ENCODE assay signal across 8 cellular contexts in genomic region chr15:42137461-42138261, GRCh38. TPM values are rescaled to one million over a fixed set of nuclear protein-coding genes. Genes with fewer than 3 reads are reported as not detected.
A peak's percentile ranks its signal among the peaks of the same experiment; 100 is the strongest.
DNase-seq lines count a peak whose midpoint lies in the region; ATAC-seq, FAIRE-seq and TF ChIP-seq lines count a peak whose summit lies in the region.
"Had no signal": no experiment of that assay in that cellular context is flagged by ENCODE, and none has a peak within 500 bp of the region (broad histone marks: within the 10 kb centered on the region; RNA-seq: fewer than 3 reads in every experiment).

No MANE protein-coding gene starts in this region.

- H3K4me1 ChIP-seq in HCT116 (ENCODE audit: control insufficient read depth in 1 of 2, insufficient read depth in 2 of 2, low read length in 2 of 2) = peaks cover 5 to 8% of the 10 kb centered on the region in 2 experiments; a peak in 3 of 4 replicates

- CTCF ChIA-PET in HCT116 (lab: Charles Lee) = interaction anchor here (0.8 to 5.9 kb wide), 17 partner anchors 9 to 364 kb away, joined by 3 to 47 read pairs (median 4); partner anchors contain the start of genes EHD4, MAPKBP1 and PLA2G4D

- ATAC-seq in HCT116 (peak; percentile 70), GM18498 (IDR thresholded peaks at IDR 0.05; ENCODE audit: unreplicated experiment) (no peak), HG02798 (IDR thresholded peaks at IDR 0.05; ENCODE audit: poor library complexity, unreplicated experiment) (no peak)

- no peaks in the 10 kb centered on the region for H3K79me2 ChIP-seq in HCT116 (ENCODE audit: insufficient read depth, low read length)

- no peak overlapping the region for H3K4me2 ChIP-seq in HCT116 (ENCODE audit: low read length)

- no peaks in the 10 kb centered on the region for H3K9me3 ChIP-seq in HCT116 (ENCODE audit: control insufficient read depth in 1 of 2, insufficient read depth in 1 of 2, low read depth in 1 of 2, low read length in 2 of 2)

- H4K20me1 ChIP-seq in HCT116 (ENCODE audit: insufficient read depth) = no peaks in the 10 kb centered on the region

- WGBS in lower leg skin, 2 donors = 47 to 49% methylated on average over 11 of the region's 11 CpGs

- TF ChIP-seq CTCF in HCT116 (IDR thresholded peaks at IDR 0.05 in 2 of 3, conservative IDR thresholded peaks at IDR 0.05 in 1 of 3; ENCODE audit: borderline replicate concordance in 1 of 3, insufficient read depth in 1 of 3, low read depth in 2 of 3, low read length in 2 of 3) = peak; percentile 58 to 94 (median 71)
- no peak for TF ChIP-seq CTCF in lower leg skin (IDR thresholded peaks at IDR 0.05)

- H3K27ac ChIP-seq in HCT116 (ENCODE audit: low read depth, low read length) = no peak overlapping the region

- no peak overlapping the region for H3K9ac ChIP-seq in HCT116 (ENCODE audit: low read length)

- H3K36me3 ChIP-seq in HCT116 (ENCODE audit: control insufficient read depth in 1 of 2, insufficient read depth in 2 of 2, low read length in 2 of 2) = no peaks in the 10 kb centered on the region

- peak; percentile 62 for FAIRE-seq in RCC 7860 (lab: Jason Lieb, UNC)

- no TSS peak for BruUV-seq in HCT116 (replicated peaks; lab: Mats Ljungman, UMichigan)

- peak; percentile 80 for TF ChIP-seq RAD21 in HCT116 (IDR thresholded peaks at IDR 0.05; ENCODE audit: low read depth)

- RAD21 ChIA-PET in HCT116 (lab: Charles Lee; ENCODE audit: low non-redundant PET in 1 of 2, low total read pairs in 2 of 2, uncharacterized antibody in 2 of 2, unreplicated experiment in 2 of 2) = interaction anchor here in 1 of 2 experiments (0.6 to 1.0 kb wide), 4 partner anchors 42 to 248 kb away, joined by 3 to 4 read pairs (median 4); no protein-coding TSS in a partner anchor

- peak; percentile 78 for DNase-seq in DMS 273 (lab: John Stamatoyannopoulos, UW; ENCODE audit: unreplicated experiment)
- peak; percentile 57 for DNase-seq in HCT116 (ENCODE audit: low read depth, low spot score)
- peak; percentile 24 for DNase-seq in RCC 7860 (ENCODE audit: low spot score)
- peak; percentile 75 for DNase-seq in dedifferentiated amniotic fluid mesenchymal stem cell (ENCODE audit: extremely low spot score)
- DNase-seq in lower leg skin (ENCODE audit: low spot score in 2 of 2) = peak; percentile 25 to 74

- TF ChIP-seq POLR2A in HCT116 (IDR thresholded peaks at IDR 0.05; ENCODE audit: borderline replicate concordance, extremely low read depth, insufficient read depth, insufficient read length) (no peak), lower leg skin (IDR thresholded peaks at IDR 0.05) (no peak)

- H3K27me3 ChIP-seq in HCT116 (ENCODE audit: insufficient read depth, low read length) = no peaks in the 10 kb centered on the region; the same call in 1 of the 2 replicates

- intact Hi-C loops in HCT116 (cut with micrococcal nuclease) (no loop called here), lower leg skin (cut with DNase I; ENCODE audit: low total_unique reads) (no loop called here)

- POLR2A ChIA-PET in HCT116 (lab: Charles Lee) = no interaction called here

- H3K4me3 ChIP-seq in HCT116 (replicated peaks in 1 of 2; ENCODE audit: low read depth in 1 of 2, low read length in 2 of 2) (no peak overlapping the region), lower leg skin (ENCODE audit: low read depth, poor library complexity, severe bottlenecking) (no peak overlapping the region)

- H3K9me2 ChIP-seq in HCT116 (ENCODE audit: insufficient read depth) = no peaks in the 10 kb centered on the region

- peak overlapping the region; percentile 58 for H2AFZ ChIP-seq in HCT116 (ENCODE audit: low read depth, low read length, poor library complexity, severe bottlenecking)

TF ChIP-seq in HCT116, 20 proteins besides CTCF, POLR2A, EP300 and RAD21:
- TF ChIP-seq SP1 (IDR thresholded peaks at IDR 0.05; ENCODE audit: low read depth) (no peak), CEBPB (IDR thresholded peaks at IDR 0.05; ENCODE audit: low read depth) (no peak), REST (IDR thresholded peaks at IDR 0.05; ENCODE audit: low read depth) (no peak), MAX (IDR thresholded peaks at IDR 0.05) (no peak), CBX3 (IDR thresholded peaks at IDR 0.05; ENCODE audit: low read depth) (no peak), ZBTB33 (IDR thresholded peaks at IDR 0.05; ENCODE audit: extremely low read depth, insufficient replicate concordance, low read length) (no peak)

RNA-seq across cellular contexts. Expression of gene PLA2G4F, which starts 18.8 kb away (rescaled TPM):
- total RNA-seq in HCT116 (2021; ENCODE audit: unreplicated experiment) = 0.05 TPM
- polyA plus RNA-seq in HCT116 (2012) = 0.44 and 0.67 TPM in 2 replicates
- 100 to 1,000 TPM; 117 to 176 (median 170) TPM for total RNA-seq in lower leg skin
- total RNA-seq: skeletal muscle tissue had no signal

RNA-seq across cellular contexts. Expression of gene PLA2G4D, which starts 43.3 kb away (rescaled TPM):
- total RNA-seq in HCT116 (2021; ENCODE audit: unreplicated experiment) (0.34 TPM), lower leg skin (10 to 100 TPM; 22.0 to 51.6 (median 29.2) TPM)
- polyA plus RNA-seq in HCT116 (2012) = 0.02 and 0.08 TPM in 2 replicates
- total RNA-seq: skeletal muscle tissue had no signal

Comparison
In these comparisons a context has a peak if more than half of its experiments do, and no peak if none do; other contexts are left out.
1. DNase-seq: peak in every context shown above with its lines; median percentile 78 in DMS 273; 75 in dedifferentiated amniotic fluid mesenchymal stem cell; 57 in HCT116; 50 in lower leg skin; 24 in RCC 7860.
2. CTCF ChIP-seq: peak in HCT116 (3 of 3); none in lower leg skin (0 of 3).
3. RNA of gene PLA2G4F, which starts 18.8 kb away (total RNA-seq): 117 to 176 TPM in lower leg skin; 0.05 TPM in HCT116 (single experiment); every median in the first group is over 100 times any median in the second.
4. RNA of gene PLA2G4D, which starts 43.3 kb away (total RNA-seq): 22.0 to 51.6 TPM in lower leg skin; 0.34 TPM in HCT116 (single experiment); every median in the first group is over 10 times any median in the second.